9 cellular contexts compared by ENCODE assay signal in genomic region chr9:137316012-137316981, GRCh38. TPM values are rescaled to one million over a fixed set of nuclear protein-coding genes. Genes with fewer than 3 reads are reported as not detected.
DNase-seq lines count a peak whose midpoint lies in the region; ATAC-seq, FAIRE-seq and TF ChIP-seq lines count a peak whose summit lies in the region.
"Had no signal": no experiment of that assay in that cellular context is flagged by ENCODE, and none has a peak within 500 bp of the region (broad histone marks: within the 10 kb centered on the region; RNA-seq: fewer than 3 reads in every experiment).

No MANE protein-coding gene starts in this region.

- no peaks in the 10 kb centered on the region for H3K9me3 ChIP-seq in adrenal gland (replicated peaks in 1 of 3)
- H3K9me3 ChIP-seq in kidney (ENCODE audit: control insufficient read depth in 1 of 2, low read length in 2 of 2), result no peaks in the 10 kb centered on the region
- no peaks in the 10 kb centered on the region for H3K9me3 ChIP-seq in uterus

- H3K9ac ChIP-seq in kidney (ENCODE audit: low read length in 2 of 2), result no peak overlapping the region

- H3K4me1 ChIP-seq in adrenal gland (replicated peaks in 1 of 2), result peaks cover 0 to 12% of the 10 kb centered on the region in 2 donors
- peaks cover 0 to 7% of the 10 kb centered on the region in 2 donors for H3K4me1 ChIP-seq in kidney (ENCODE audit: control insufficient read depth in 1 of 2, insufficient read depth in 1 of 2, low read depth in 1 of 2, low read length in 2 of 2)
- H3K4me1 ChIP-seq in uterus, result peaks cover 0 to 12% of the 10 kb centered on the region in 2 donors

- H3K27ac ChIP-seq in adrenal gland (no peak overlapping the region), kidney (ENCODE audit: low read depth in 2 of 2, low read length in 2 of 2) (no peak overlapping the region), uterus (peak overlapping the region; percentile 36 to 54)

- no peak for ATAC-seq in GM21526 (IDR thresholded peaks at IDR 0.05; ENCODE audit: low FRiP score, unreplicated experiment)
- no peak for ATAC-seq in GM18511 (IDR thresholded peaks at IDR 0.05; ENCODE audit: unreplicated experiment)

- no peak for TF ChIP-seq POLR2A in adrenal gland (IDR thresholded peaks at IDR 0.05)
- no peak for TF ChIP-seq POLR2A in uterus (IDR thresholded peaks at IDR 0.05)

- FAIRE-seq in kidney (lab: Jason Lieb, UNC), result no peak

- H3K4me3 ChIP-seq in adrenal gland, result peak overlapping the region in 1 of 4 donors; percentile 45
- no peak overlapping the region for H3K4me3 ChIP-seq in kidney (ENCODE audit: low read length in 2 of 2)
- peak overlapping the region in 1 of 2 donors; percentile 11 for H3K4me3 ChIP-seq in uterus

- intact Hi-C loops in adrenal gland (cut with DNase I), result no loop called here
- intact Hi-C loops in kidney (cut with DNase I), result no loop called here
- intact Hi-C loops in uterus (cut with DNase I; ENCODE audit: low total_unique reads), result no loop called here

- 0 to 45% (median 9%) methylated on average over 12 to 81 of the region's 83 CpGs for WGBS in adrenal gland, 4 donors

- H3K36me3 ChIP-seq in adrenal gland (replicated peaks in 1 of 2) (no peaks in the 10 kb centered on the region), kidney (ENCODE audit: control insufficient read depth in 1 of 2, insufficient read depth in 2 of 2, low read length in 2 of 2) (no peaks in the 10 kb centered on the region), uterus (no peaks in the 10 kb centered on the region)

- TF ChIP-seq CTCF in adrenal gland (IDR thresholded peaks at IDR 0.05) (no peak), kidney (IDR thresholded peaks at IDR 0.05; ENCODE audit: borderline replicate concordance, extremely low read depth, insufficient read depth) (no peak), uterus (IDR thresholded peaks at IDR 0.05) (no peak)

- peaks cover 8% of the 10 kb centered on the region for H3K27me3 ChIP-seq in adrenal gland
- peaks cover 0 to 9% of the 10 kb centered on the region in 2 donors for H3K27me3 ChIP-seq in uterus

- DNase-seq in DMS53 (lab: John Stamatoyannopoulos, UW) (peak; percentile 87), HUDEP-2 (lab: John Stamatoyannopoulos, UW; ENCODE audit: unreplicated experiment in 76 of 76) (peak in 43 of 76 experiments; percentile 10 to 69 (median 41)), adrenal gland (peak in 6 of 7 donors; percentile 15 to 52 (median 33)), kidney (peak; percentile 75), uterus (peak; percentile 15 to 31)
- DNase-seq in stimulated activated CD4-positive, alpha-beta T cell treated with anti-CD3 and anti-CD28 coated beads, Interleukin-4, amount 100 ng/mL, for 1 hour, result no peak

RNA-seq across cellular contexts. Expression of gene NRARP, which starts 14.2 kb away (rescaled TPM):
- 10 to 100 TPM in 1 of 8 donors, 1 to 10 TPM in 7; 1.1 to 11.2 (median 3.8) TPM for total RNA-seq in adrenal gland
- polyA plus RNA-seq in adrenal gland, result 1 to 10 TPM in 2 of 3 donors, under 1 TPM in 1; 0.59 to 1.4 (median 1.1) TPM
- 4.7 TPM for total RNA-seq in kidney
- polyA plus RNA-seq in kidney (ENCODE audit: insufficient read depth, low read depth, low replicate concordance), result 1.7 TPM
- 10 to 100 TPM in 2 of 4 donors, 1 to 10 TPM in 1, under 1 TPM in 1; 0.29 to 16.5 (median 11.4) TPM for total RNA-seq in uterus
- total RNA-seq: M059J had no signal

RNA-seq across cellular contexts. Expression of gene TOR4A, which starts 38.8 kb away (rescaled TPM):
- total RNA-seq in adrenal gland (10 to 100 TPM in 5 of 8 donors, 1 to 10 TPM in 3; 6.8 to 21.5 (median 13.8) TPM), kidney (23.8 TPM), uterus (10 to 100 TPM in 3 of 4 donors, 1 to 10 TPM in 1; 2.6 to 12.7 (median 11.5) TPM)
- polyA plus RNA-seq in adrenal gland (1 to 10 TPM in 2 of 3 donors, under 1 TPM in 1; 0.49 to 1.4 (median 1.3) TPM), kidney (ENCODE audit: insufficient read depth, low read depth, low replicate concordance) (4.9 TPM)

Comparison
In these comparisons a context has a peak if more than half of its experiments do, and no peak if none do; other contexts are left out.
1. H3K27ac ChIP-seq: peak in uterus (2 of 2); none in adrenal gland (0 of 5) and kidney (0 of 2).